Comparison of ENCODE assay signal across 1 cellular context in the genomic region with DNA sequence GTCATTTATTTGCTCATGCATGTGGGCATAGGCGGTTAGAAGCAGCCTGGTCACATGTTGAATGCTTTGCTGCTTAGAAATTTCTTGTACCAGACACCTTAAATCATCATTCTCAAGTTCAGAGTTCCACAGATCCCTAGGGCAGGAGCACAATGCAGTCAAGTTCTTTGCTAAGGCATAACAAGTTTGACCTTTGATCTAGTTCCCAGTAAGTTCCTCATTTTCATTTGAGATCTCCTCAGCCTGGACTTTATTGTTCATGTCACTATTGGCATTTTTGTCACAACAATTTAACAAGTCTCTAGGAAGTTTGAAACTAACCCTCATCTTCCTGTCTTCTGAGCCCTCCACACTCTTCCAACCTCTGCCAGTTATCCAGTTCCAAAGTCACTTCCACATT.
TF ChIP-seq lines count a peak whose summit lies in the region.

No MANE protein-coding gene starts in this region.

TF ChIP-seq in K562, 482 proteins besides CTCF, POLR2A, EP300 and RAD21 (continued from another document):
- TF ChIP-seq ZBTB40 (IDR thresholded peaks at IDR 0.05) (peak; percentile 25; the same call in 1 of the 2 replicates), ZBTB40 (CRISPR knock-in tag; IDR thresholded peaks at IDR 0.05) (no peak)
TF ChIP-seq in K562: peak in this region for 1.
